Comparison of ENCODE assay signal across 9 cellular contexts in the genomic region with DNA sequence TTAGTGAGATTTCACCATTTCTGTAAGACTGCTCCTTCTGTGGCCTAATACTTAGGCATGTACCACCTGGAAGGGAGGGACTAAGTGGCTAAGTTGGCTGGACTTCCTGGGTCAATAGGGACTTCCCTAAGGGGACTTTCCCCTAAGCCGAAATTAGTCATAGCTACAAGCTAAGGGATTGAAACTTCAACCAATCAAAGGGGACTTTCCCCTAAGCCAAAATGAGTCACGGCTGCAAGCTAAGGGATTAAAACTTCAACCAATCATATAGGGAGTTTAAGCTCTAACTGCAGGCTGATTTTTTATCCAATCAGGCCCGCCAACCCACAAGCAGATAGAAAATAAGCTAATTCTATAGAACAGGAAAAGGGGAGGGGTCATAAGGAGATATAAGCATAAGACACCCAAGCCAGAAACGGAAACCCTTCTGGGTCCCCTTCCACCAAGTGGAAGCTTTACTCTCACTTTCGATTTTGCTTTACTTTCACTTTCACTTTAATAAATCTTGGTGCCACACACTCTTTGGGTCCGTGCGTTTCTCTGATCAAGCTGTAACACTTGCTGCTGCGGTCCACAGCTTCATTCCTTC.
DNase-seq lines count a peak whose midpoint lies in the region; ATAC-seq and TF ChIP-seq lines count a peak whose summit lies in the region.
"Had no signal": no experiment of that assay in that cellular context is flagged by ENCODE, and none has a peak within 500 bp of the region (broad histone marks: within the 10 kb centered on the region; RNA-seq: fewer than 3 reads in every experiment).

No MANE protein-coding gene starts in this region.

- no peaks in the 10 kb centered on the region for H3K36me3 Mint-ChIP-seq in stimulated activated memory B cell treated with anti-CD40 and anti-IgM and Interleukin-4, amounts not matched to agents 10 μg/mL and 1 μg/mL and 100 μg/mL, for 72 hours
- no peaks in the 10 kb centered on the region for H3K36me3 Mint-ChIP-seq in glutamatergic neuron (ENCODE audit: unreplicated experiment)
- H3K36me3 Mint-ChIP-seq: activated naive CD8-positive, alpha-beta T cell treated with anti-CD3 and anti-CD28 coated beads, Interleukin-2, amount 10 ng/mL, durations not matched to agents 7 days and 5 days had no signal

- peak; percentile 5 for DNase-seq in HK-2 (ENCODE audit: unreplicated experiment)
- peak; percentile 0 for DNase-seq in epithelial cell of esophagus (ENCODE audit: low read depth)
- DNase-seq in glutamatergic neuron, result no peak
- DNase-seq in suprapubic skin (ENCODE audit: low spot score in 2 of 2), result no peak
- DNase-seq in prostate gland (ENCODE audit: low spot score), result no peak
- DNase-seq: activated naive CD8-positive, alpha-beta T cell treated with anti-CD3 and anti-CD28 coated beads, Interleukin-2, amount 10 ng/mL, durations not matched to agents 7 days and 5 days had no signal

- 74% methylated on average over 8 of the region's 8 CpGs for WGBS in suprapubic skin
- 83% methylated on average over 8 of the region's 8 CpGs for WGBS in prostate gland

- H3K4me3 ChIP-seq in epithelial cell of esophagus (ENCODE audit: low read length), result no peak overlapping the region
- no peak overlapping the region for H3K4me3 ChIP-seq in suprapubic skin
- no peak overlapping the region for H3K4me3 ChIP-seq in prostate gland

- no peak for TF ChIP-seq POLR2A in suprapubic skin (IDR thresholded peaks at IDR 0.05)
- no peak for TF ChIP-seq POLR2A in prostate gland (IDR thresholded peaks at IDR 0.05)

- H3K9me3 ChIP-seq in suprapubic skin, result no peaks in the 10 kb centered on the region
- H3K9me3 ChIP-seq in prostate gland, result no peaks in the 10 kb centered on the region

- H3K9me3 Mint-ChIP-seq in stimulated activated memory B cell treated with anti-CD40 and anti-IgM and Interleukin-4, amounts not matched to agents 10 μg/mL and 1 μg/mL and 100 μg/mL, for 72 hours, result no peaks in the 10 kb centered on the region
- no peaks in the 10 kb centered on the region for H3K9me3 Mint-ChIP-seq in glutamatergic neuron (ENCODE audit: unreplicated experiment)
- H3K9me3 Mint-ChIP-seq: activated naive CD8-positive, alpha-beta T cell treated with anti-CD3 and anti-CD28 coated beads, Interleukin-2, amount 10 ng/mL, durations not matched to agents 7 days and 5 days had no signal

- intact Hi-C loops in prostate gland (cut with DNase I), result no loop called here

- TF ChIP-seq EP300 in suprapubic skin (IDR thresholded peaks at IDR 0.05), result no peak

- H3K27me3 Mint-ChIP-seq in stimulated activated memory B cell treated with anti-CD40 and anti-IgM and Interleukin-4, amounts not matched to agents 10 μg/mL and 1 μg/mL and 100 μg/mL, for 72 hours, result no peaks in the 10 kb centered on the region
- H3K27me3 Mint-ChIP-seq in glutamatergic neuron (ENCODE audit: unreplicated experiment), result no peaks in the 10 kb centered on the region
- H3K27me3 Mint-ChIP-seq: activated naive CD8-positive, alpha-beta T cell treated with anti-CD3 and anti-CD28 coated beads, Interleukin-2, amount 10 ng/mL, durations not matched to agents 7 days and 5 days had no signal

- TF ChIP-seq CTCF in epithelial cell of esophagus (IDR thresholded peaks at IDR 0.05; ENCODE audit: insufficient read depth, low read depth, low read length, missing control alignments) (no peak), glutamatergic neuron (IDR thresholded peaks at IDR 0.05; ENCODE audit: partially characterized antibody, unreplicated experiment) (no peak), suprapubic skin (IDR thresholded peaks at IDR 0.05) (no peak), prostate gland (IDR thresholded peaks at IDR 0.05) (no peak)

- H3K4me1 Mint-ChIP-seq in stimulated activated memory B cell treated with anti-CD40 and anti-IgM and Interleukin-4, amounts not matched to agents 10 μg/mL and 1 μg/mL and 100 μg/mL, for 72 hours, result no peaks in the 10 kb centered on the region
- H3K4me1 Mint-ChIP-seq in glutamatergic neuron (ENCODE audit: low read depth, unreplicated experiment), result no peaks in the 10 kb centered on the region
- H3K4me1 Mint-ChIP-seq: activated naive CD8-positive, alpha-beta T cell treated with anti-CD3 and anti-CD28 coated beads, Interleukin-2, amount 10 ng/mL, durations not matched to agents 7 days and 5 days had no signal

- H3K27me3 ChIP-seq in suprapubic skin (no peaks in the 10 kb centered on the region), prostate gland (replicated peaks; ENCODE audit: insufficient read depth) (no peaks in the 10 kb centered on the region)

- ATAC-seq in GM18519 (IDR thresholded peaks at IDR 0.05; ENCODE audit: low FRiP score, unreplicated experiment) (peak; percentile 43), GM21619 (IDR thresholded peaks at IDR 0.05; ENCODE audit: unreplicated experiment) (peak; percentile 70)
- no peak for ATAC-seq in stimulated activated memory B cell treated with anti-CD40 and anti-IgM and Interleukin-4, amounts not matched to agents 10 μg/mL and 1 μg/mL and 100 μg/mL, for 72 hours

- H3K27ac ChIP-seq in suprapubic skin (no peak overlapping the region), prostate gland (no peak overlapping the region)

- H3K27ac Mint-ChIP-seq in stimulated activated memory B cell treated with anti-CD40 and anti-IgM and Interleukin-4, amounts not matched to agents 10 μg/mL and 1 μg/mL and 100 μg/mL, for 72 hours, result no peak overlapping the region
- no peak overlapping the region for H3K27ac Mint-ChIP-seq in glutamatergic neuron (ENCODE audit: unreplicated experiment)
- H3K27ac Mint-ChIP-seq: activated naive CD8-positive, alpha-beta T cell treated with anti-CD3 and anti-CD28 coated beads, Interleukin-2, amount 10 ng/mL, durations not matched to agents 7 days and 5 days had no signal

- no peaks in the 10 kb centered on the region for H3K36me3 ChIP-seq in suprapubic skin
- no peaks in the 10 kb centered on the region for H3K36me3 ChIP-seq in prostate gland

- H3K4me1 ChIP-seq in suprapubic skin (no peaks in the 10 kb centered on the region), prostate gland (replicated peaks) (no peaks in the 10 kb centered on the region)

- H3K4me3 Mint-ChIP-seq in stimulated activated memory B cell treated with anti-CD40 and anti-IgM and Interleukin-4, amounts not matched to agents 10 μg/mL and 1 μg/mL and 100 μg/mL, for 72 hours, result no peak overlapping the region
- no peak overlapping the region for H3K4me3 Mint-ChIP-seq in glutamatergic neuron (ENCODE audit: unreplicated experiment)
- H3K4me3 Mint-ChIP-seq: activated naive CD8-positive, alpha-beta T cell treated with anti-CD3 and anti-CD28 coated beads, Interleukin-2, amount 10 ng/mL, durations not matched to agents 7 days and 5 days had no signal

Comparison
In these comparisons a context has a peak if more than half of its experiments do, and no peak if none do; other contexts are left out.
1. DNase-seq: peak in HK-2 (single experiment) and epithelial cell of esophagus (single experiment); none in glutamatergic neuron (single experiment), suprapubic skin (0 of 2) and prostate gland (single experiment).